8 cellular contexts compared by ENCODE assay signal in the genomic region with DNA sequence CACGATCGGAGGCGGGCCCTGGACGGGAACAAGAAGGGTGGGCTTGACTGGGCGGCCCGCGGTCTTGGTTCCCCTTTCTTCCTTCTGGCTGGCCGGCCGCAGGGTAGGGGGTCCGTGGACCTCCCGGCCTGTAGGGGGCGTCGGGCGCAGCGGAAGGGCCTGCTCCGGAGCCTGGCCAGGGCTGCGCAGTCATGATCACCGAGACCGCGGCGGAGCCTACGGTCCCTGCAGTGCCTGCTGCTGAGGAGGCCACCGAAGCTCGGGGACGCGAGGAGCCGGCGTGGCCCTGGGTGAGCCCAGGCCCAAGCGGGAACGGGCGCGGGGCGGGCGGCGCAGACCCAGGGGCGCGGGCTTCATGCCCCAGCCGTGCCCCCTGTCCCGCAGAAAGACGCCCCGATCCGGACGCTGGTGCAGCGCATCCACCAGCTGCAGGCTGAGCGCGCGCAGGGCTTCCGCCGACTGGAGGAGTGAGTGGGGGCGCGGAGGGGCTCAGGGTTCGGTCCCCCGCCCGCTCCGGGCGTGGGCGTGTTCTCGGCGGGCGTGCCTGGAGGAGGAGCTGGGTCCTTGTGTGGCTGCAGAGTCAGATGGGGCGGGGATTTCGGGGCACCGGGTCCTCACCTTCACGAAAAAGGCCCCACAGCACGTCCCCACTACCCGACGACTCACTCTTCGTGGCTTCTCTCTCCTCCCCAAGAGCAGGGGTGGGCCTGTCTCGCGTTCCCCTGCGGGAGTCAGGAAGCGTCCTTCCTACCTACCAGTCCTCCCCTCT. TPM values are rescaled to one million over a fixed set of nuclear protein-coding genes. Genes with fewer than 3 reads are reported as not detected.
DNase-seq lines count a peak whose midpoint lies in the region; ATAC-seq and TF ChIP-seq lines count a peak whose summit lies in the region.

A gene (plus strand): TSS at position 188 of the 769 bp plus-strand sequence. CDS start 4 bp downstream, at position 192.

- H3K9me3 Mint-ChIP-seq in chondrocyte (ENCODE audit: low read depth): no peaks in the 10 kb centered on the region

- H3K4me3 ChIP-seq in AG09309 (ENCODE audit: control insufficient read depth, low read depth, low read length): peak within 1 kb of the TSS; percentile 77

- H3K36me3 Mint-ChIP-seq in chondrocyte (ENCODE audit: low read depth): no peaks in the 10 kb centered on the region

- DNase-seq in AG09309 (ENCODE audit: low read depth) (no peak), NCI-H460 (ENCODE audit: extremely low read depth, low read depth) (peak; percentile 54), chondrocyte (ENCODE audit: low spot score) (no peak), kidney tubule cell (ENCODE audit: low spot score) (peak; percentile 83)
- DNase-seq in activated CD4-positive, alpha-beta T cell treated with anti-CD3 and anti-CD28 coated beads for 1 hour: peak; percentile 83
- DNase-seq in stimulated activated CD4-positive, alpha-beta T cell treated with anti-CD3 and anti-CD28 coated beads, Interleukin-1b, Interleukin-23, amount 100 ng/mL, for 24 hours (ENCODE audit: low read depth in 4 of 4, low spot score in 1 of 4): peak; percentile 66 to 90 (median 84)

- peak within 1 kb of the TSS; percentile 77 for H3K27ac Mint-ChIP-seq in chondrocyte (ENCODE audit: unreplicated experiment)

- peak; percentile 70 for ATAC-seq in GM18907 (IDR thresholded peaks at IDR 0.05; ENCODE audit: unreplicated experiment)
- peak; percentile 61 for ATAC-seq in HG03139 (IDR thresholded peaks at IDR 0.05; ENCODE audit: unreplicated experiment)

- H3K27me3 Mint-ChIP-seq in chondrocyte (ENCODE audit: low read depth): no peaks in the 10 kb centered on the region

- H3K4me3 Mint-ChIP-seq in chondrocyte (ENCODE audit: unreplicated experiment): peak within 1 kb of the TSS; percentile 80

- TF ChIP-seq CTCF in AG09309 (IDR thresholded peaks at IDR 0.05; ENCODE audit: control insufficient read depth, insufficient read depth, low read depth, low read length, missing control alignments) (peak; percentile 84), chondrocyte (IDR thresholded peaks at IDR 0.05) (peak; percentile 97)

- peaks cover 16% of the 10 kb centered on the region for H3K4me1 Mint-ChIP-seq in chondrocyte (ENCODE audit: low read depth)

RNA-seq across cellular contexts. Expression of the gene that starts here (rescaled TPM):
- total RNA-seq in NCI-H460 (2014; rRNA removed; shearing (Covaris generic)): 27.9 and 46.6 TPM in 2 replicates
- polyA plus RNA-seq in NCI-H460 (2014; cell fraction: nucleus; rRNA removed): 249 and 384 TPM in 2 replicates
- total RNA-seq in chondrocyte: 46.9 to 89.0 TPM (median 54.1 TPM) in 3 replicates

Comparison
In these comparisons a context has a peak if more than half of its experiments do, and no peak if none do; other contexts are left out.
1. DNase-seq: peak in NCI-H460 (single experiment), activated CD4-positive, alpha-beta T cell treated with anti-CD3 and anti-CD28 coated beads for 1 hour (single experiment), kidney tubule cell (single experiment) and stimulated activated CD4-positive, alpha-beta T cell treated with anti-CD3 and anti-CD28 coated beads, Interleukin-1b, Interleukin-23, amount 100 ng/mL, for 24 hours (4 of 4); none in AG09309 (single experiment) and chondrocyte (single experiment).